ENCODE assay signal across 1 cellular context in the genomic region with DNA sequence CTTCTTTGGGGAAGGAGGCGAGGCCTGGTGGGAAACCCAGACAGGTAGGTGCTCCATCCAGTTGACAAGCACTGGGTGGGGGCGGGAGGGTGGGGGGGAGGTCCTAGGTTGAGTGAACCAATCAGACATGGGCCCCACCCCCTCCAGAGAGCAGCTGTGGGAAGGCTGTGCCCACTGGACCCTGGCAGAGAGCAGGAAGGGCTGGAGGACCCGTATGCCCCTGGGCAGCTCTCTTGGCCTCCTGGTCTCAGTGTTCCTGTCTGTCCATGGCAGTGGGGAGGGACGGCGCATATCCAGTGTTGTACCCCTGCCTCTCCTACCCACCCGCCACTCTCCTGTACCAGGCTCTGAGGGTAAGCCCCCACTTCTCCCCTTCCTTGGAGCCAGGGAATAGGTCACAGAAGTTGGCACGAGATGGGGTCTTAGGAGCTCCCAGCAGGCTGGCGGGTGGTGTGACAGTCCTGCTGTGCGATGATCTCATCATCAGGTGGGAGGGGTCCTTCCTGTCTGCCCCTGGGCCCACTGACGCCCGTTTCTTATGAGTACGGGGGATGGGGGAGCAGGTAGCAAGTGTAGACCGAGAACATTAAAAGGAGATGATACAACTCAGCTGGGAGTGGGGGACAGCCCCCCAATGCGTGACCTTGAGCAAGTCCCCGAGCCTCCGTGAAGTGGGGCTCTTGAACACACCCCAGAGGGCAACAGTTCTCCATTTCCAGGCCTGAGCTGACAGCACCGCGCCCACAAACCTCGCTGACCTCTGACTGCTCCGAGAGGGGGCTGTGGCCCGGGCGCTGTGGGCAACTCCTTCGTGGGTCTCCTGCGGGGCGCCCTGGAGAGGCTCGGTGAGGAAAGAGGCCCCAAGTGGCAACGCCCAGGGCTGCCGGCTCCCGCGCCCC.
TF ChIP-seq lines count a peak whose summit lies in the region.

No MANE protein-coding gene starts in this region.

TF ChIP-seq in HCT116, 20 proteins besides CTCF, POLR2A, EP300 and RAD21 (continued from another document):
- no peak for TF ChIP-seq REST (IDR thresholded peaks at IDR 0.05; ENCODE audit: low read depth)
- TF ChIP-seq FOSL1 (IDR thresholded peaks at IDR 0.05; ENCODE audit: low read depth), result no peak
- no peak for TF ChIP-seq CBX3 (IDR thresholded peaks at IDR 0.05; ENCODE audit: low read depth)
- TF ChIP-seq JUND (IDR thresholded peaks at IDR 0.05), result no peak
TF ChIP-seq in HCT116: peak in this region for 0.
